ENCODE assay signal across 1 cellular context in genomic region chr11:118572075-118572913, GRCh38.
TF ChIP-seq lines count a peak whose summit lies in the region.

TSS of gene ARCN1 (plus strand) at chr11:118572409. CDS start at chr11:118572548, 139 bp downstream.

TF ChIP-seq in K562, 482 proteins besides CTCF, POLR2A, EP300 and RAD21 (continued from another document and continues in another):
- TF ChIP-seq AFF4 (CRISPR knock-in tag; IDR thresholded peaks at IDR 0.05) (peak; percentile 87), TAF7 (tag; IDR thresholded peaks at IDR 0.05) (peak; percentile 72; the same call in 1 of the 2 replicates), KHSRP (IDR thresholded peaks at IDR 0.05) (no peak), TRIM24 (IDR thresholded peaks at IDR 0.05) (no peak), BHLHE40 (IDR thresholded peaks at IDR 0.05; ENCODE audit: low read length) (no peak), IRF2 (CRISPR knock-in tag; IDR thresholded peaks at IDR 0.05) (0 out of 2 replicates have a peak, but pooled peaks have one; percentile 74), NCOR1 (IDR thresholded peaks at IDR 0.05) (peak; percentile 19; the same call in 1 of the 2 replicates), VEZF1 (CRISPR knock-in tag; IDR thresholded peaks at IDR 0.05) (peak; percentile 94), ATF2 (CRISPR knock-in tag; IDR thresholded peaks at IDR 0.05) (no peak), ZNF175 (CRISPR knock-in tag; IDR thresholded peaks at IDR 0.05; ENCODE audit: low read depth) (0 out of 2 replicates have a peak, but pooled peaks have one; percentile 26), KLF16 (IDR thresholded peaks at IDR 0.05) (no peak), ZBTB1 (CRISPR knock-in tag; IDR thresholded peaks at IDR 0.05; ENCODE audit: borderline replicate concordance, low read depth) (peak; percentile 73; the same call in 1 of the 2 replicates), NFRKB (IDR thresholded peaks at IDR 0.05; ENCODE audit: low read depth) (peak; percentile 87; the same call in 1 of the 2 replicates), RBM25 (IDR thresholded peaks at IDR 0.05; ENCODE audit: low read depth, low read length, severe bottlenecking) (no peak), CHD1 (IDR thresholded peaks at IDR 0.05; ENCODE audit: low read length) (no peak), KAT7 (CRISPR knock-in tag; IDR thresholded peaks at IDR 0.05; ENCODE audit: borderline replicate concordance) (peak; percentile 95; the same call in 1 of the 2 replicates), DIDO1 (tag; IDR thresholded peaks at IDR 0.05; ENCODE audit: low read depth) (no peak), ZNF436 (CRISPR knock-in tag; IDR thresholded peaks at IDR 0.05) (no peak), HDGF (IDR thresholded peaks at IDR 0.05) (no peak), ZNF395 (CRISPR knock-in tag; IDR thresholded peaks at IDR 0.05) (peak; percentile 49; the same call in 1 of the 2 replicates), CBX8 (IDR thresholded peaks at IDR 0.05; ENCODE audit: borderline replicate concordance, extremely low read depth, low read depth, low read length, poor library complexity, severe bottlenecking) (no peak), NEUROD1 (IDR thresholded peaks at IDR 0.05; ENCODE audit: borderline replicate concordance, low read depth, low read length, partially characterized antibody) (peak; percentile 40), ZNF384 (IDR thresholded peaks at IDR 0.05; ENCODE audit: low read depth, low read length) (no peak), MEF2D (tag; conservative IDR thresholded peaks at IDR 0.05; ENCODE audit: low read depth) (no peak), ZMIZ1 (IDR thresholded peaks at IDR 0.05; ENCODE audit: low read depth in 2 of 2, low read length in 2 of 2) (no peak), ZNF124 (CRISPR knock-in tag; IDR thresholded peaks at IDR 0.05) (no peak), ZC3H4 (CRISPR knock-in tag; IDR thresholded peaks at IDR 0.05; ENCODE audit: borderline replicate concordance) (peak; percentile 89; the same call in 1 of the 2 replicates), BCL6 (CRISPR knock-in tag; IDR thresholded peaks at IDR 0.05) (no peak), DACH1 (IDR thresholded peaks at IDR 0.05; ENCODE audit: partially characterized antibody) (peak; percentile 13), ETV1 (tag; conservative IDR thresholded peaks at IDR 0.05; ENCODE audit: low read depth) (peak; percentile 58), KAT8 (IDR thresholded peaks at IDR 0.05; ENCODE audit: low read depth) (no peak), ZNF133 (CRISPR knock-in tag; IDR thresholded peaks at IDR 0.05) (no peak), SIN3B (IDR thresholded peaks at IDR 0.05; ENCODE audit: low read depth) (peak; percentile 38; the same call in 1 of the 2 replicates), XRCC5 (IDR thresholded peaks at IDR 0.05; ENCODE audit: low read depth, low read length) (no peak), TRIM25 (IDR thresholded peaks at IDR 0.05; ENCODE audit: borderline replicate concordance) (no peak)
- TF ChIP-seq, protein P1, sequence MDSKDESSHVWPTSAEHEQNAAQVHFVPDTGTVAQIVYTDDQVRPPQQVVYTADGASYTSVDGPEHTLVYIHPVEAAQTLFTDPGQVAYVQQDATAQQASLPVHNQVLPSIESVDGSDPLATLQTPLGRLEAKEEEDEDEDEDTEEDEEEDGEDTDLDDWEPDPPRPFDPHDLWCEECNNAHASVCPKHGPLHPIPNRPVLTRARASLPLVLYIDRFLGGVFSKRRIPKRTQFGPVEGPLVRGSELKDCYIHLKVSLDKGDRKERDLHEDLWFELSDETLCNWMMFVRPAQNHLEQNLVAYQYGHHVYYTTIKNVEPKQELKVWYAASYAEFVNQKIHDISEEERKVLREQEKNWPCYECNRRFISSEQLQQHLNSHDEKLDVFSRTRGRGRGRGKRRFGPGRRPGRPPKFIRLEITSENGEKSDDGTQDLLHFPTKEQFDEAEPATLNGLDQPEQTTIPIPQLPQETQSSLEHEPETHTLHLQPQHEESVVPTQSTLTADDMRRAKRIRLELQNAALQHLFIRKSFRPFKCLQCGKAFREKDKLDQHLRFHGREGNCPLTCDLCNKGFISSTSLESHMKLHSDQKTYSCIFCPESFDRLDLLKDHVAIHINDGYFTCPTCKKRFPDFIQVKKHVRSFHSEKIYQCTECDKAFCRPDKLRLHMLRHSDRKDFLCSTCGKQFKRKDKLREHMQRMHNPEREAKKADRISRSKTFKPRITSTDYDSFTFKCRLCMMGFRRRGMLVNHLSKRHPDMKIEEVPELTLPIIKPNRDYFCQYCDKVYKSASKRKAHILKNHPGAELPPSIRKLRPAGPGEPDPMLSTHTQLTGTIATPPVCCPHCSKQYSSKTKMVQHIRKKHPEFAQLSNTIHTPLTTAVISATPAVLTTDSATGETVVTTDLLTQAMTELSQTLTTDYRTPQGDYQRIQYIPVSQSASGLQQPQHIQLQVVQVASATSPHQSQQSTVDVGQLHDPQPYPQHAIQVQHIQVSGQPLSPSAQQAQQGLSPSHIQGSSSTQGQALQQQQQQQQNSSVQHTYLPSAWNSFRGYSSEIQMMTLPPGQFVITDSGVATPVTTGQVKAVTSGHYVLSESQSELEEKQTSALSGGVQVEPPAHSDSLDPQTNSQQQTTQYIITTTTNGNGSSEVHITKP (IDR thresholded peaks at IDR 0.05; ENCODE audit: partially characterized antibody) = peak; percentile 46
- TF ChIP-seq, protein P2, sequence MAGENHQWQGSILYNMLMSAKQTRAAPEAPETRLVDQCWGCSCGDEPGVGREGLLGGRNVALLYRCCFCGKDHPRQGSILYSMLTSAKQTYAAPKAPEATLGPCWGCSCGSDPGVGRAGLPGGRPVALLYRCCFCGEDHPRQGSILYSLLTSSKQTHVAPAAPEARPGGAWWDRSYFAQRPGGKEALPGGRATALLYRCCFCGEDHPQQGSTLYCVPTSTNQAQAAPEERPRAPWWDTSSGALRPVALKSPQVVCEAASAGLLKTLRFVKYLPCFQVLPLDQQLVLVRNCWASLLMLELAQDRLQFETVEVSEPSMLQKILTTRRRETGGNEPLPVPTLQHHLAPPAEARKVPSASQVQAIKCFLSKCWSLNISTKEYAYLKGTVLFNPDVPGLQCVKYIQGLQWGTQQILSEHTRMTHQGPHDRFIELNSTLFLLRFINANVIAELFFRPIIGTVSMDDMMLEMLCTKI (IDR thresholded peaks at IDR 0.05; ENCODE audit: partially characterized antibody) = no peak
- TF ChIP-seq, protein P3, sequence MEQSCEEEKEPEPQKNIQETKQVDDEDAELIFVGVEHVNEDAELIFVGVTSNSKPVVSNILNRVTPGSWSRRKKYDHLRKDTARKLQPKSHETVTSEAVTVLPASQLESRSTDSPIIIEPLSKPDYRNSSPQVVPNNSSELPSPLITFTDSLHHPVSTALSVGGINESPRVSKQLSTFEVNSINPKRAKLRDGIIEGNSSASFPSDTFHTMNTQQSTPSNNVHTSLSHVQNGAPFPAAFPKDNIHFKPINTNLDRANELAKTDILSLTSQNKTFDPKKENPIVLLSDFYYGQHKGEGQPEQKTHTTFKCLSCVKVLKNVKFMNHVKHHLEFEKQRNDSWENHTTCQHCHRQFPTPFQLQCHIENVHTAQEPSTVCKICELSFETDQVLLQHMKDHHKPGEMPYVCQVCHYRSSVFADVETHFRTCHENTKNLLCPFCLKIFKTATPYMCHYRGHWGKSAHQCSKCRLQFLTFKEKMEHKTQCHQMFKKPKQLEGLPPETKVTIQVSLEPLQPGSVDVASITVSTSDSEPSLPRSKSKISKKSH (CRISPR knock-in tag; IDR thresholded peaks at IDR 0.05) = no peak
- TF ChIP-seq, protein P4, sequence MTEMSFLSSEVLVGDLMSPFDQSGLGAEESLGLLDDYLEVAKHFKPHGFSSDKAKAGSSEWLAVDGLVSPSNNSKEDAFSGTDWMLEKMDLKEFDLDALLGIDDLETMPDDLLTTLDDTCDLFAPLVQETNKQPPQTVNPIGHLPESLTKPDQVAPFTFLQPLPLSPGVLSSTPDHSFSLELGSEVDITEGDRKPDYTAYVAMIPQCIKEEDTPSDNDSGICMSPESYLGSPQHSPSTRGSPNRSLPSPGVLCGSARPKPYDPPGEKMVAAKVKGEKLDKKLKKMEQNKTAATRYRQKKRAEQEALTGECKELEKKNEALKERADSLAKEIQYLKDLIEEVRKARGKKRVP (CRISPR knock-in tag; IDR thresholded peaks at IDR 0.05) = no peak
